Comparison of ENCODE assay signal across 9 cellular contexts in the genomic region with DNA sequence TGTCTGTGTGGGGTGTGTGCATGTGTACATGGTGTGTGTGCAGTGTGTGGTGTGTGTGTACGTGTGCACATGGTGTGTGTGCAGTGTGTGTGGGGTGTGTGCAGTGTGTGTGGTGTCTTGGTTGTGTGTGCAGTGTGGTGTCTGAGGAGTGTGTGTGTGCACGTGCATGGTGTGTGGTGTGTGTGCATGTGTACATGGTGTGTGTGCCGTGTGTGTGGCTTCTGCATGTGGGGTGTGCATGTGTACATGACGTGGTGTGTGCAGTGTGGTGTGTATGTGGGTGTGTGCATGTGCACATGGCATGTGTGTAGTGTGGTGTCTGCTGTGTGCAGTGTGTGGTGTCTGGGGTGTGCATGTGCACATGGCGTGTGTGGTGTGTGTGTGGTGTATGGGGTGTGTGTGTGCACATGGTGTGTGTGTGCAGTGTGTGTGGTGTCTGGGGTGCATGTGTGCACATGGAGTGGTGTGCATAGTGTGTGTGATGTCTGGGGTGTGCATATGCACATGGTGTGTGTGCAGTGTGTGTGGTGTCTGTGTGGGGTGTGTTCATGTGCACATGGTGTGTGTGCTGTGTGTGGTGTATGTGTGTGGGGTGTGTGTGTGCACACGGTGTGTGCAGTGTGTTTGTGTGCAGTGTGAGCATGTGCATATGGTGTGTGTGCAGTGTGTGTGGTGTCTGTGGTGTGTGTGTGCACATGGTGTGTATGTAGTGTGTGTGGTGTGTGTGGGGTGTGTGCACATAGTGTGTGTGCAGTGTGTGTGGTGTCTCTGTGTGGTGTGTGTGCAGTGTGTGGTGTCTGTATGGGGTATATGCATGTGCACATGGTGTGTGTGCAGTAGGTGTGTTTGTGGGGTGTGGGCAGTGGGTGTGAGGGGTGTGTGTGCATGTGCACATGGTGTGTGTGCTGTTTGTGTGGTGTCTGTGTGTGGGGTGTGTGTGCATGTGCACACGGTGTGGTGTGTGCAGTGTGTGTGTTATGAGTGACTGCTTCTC. TPM values are rescaled to one million over a fixed set of nuclear protein-coding genes. Genes with fewer than 3 reads are reported as not detected.
A peak's percentile ranks its signal among the peaks of the same experiment; 100 is the strongest.
DNase-seq lines count a peak whose midpoint lies in the region; TF ChIP-seq lines count a peak whose summit lies in the region.
"Had no signal": no experiment of that assay in that cellular context is flagged by ENCODE, and none has a peak within 500 bp of the region (broad histone marks: within the 10 kb centered on the region; RNA-seq: fewer than 3 reads in every experiment).

No MANE protein-coding gene starts in this region.

- H3K27me3 ChIP-seq in osteoblast (ENCODE audit: insufficient read depth, low read length) = no peaks in the 10 kb centered on the region

- H3K79me2 ChIP-seq in osteoblast (ENCODE audit: insufficient read depth, low read length) = no peaks in the 10 kb centered on the region

- no peak overlapping the region for H3K4me2 ChIP-seq in osteoblast (ENCODE audit: insufficient read depth, low read length)

- DNase-seq in D341Med (ENCODE audit: low spot score) (peak; percentile 48), HT1080 (ENCODE audit: low read depth) (peak; percentile 39), ecto neural progenitor cell (ENCODE audit: low spot score) (peak; percentile 71), osteoblast (ENCODE audit: insufficient read length, low spot score, missing footprints) (peak; percentile 50), NCI-H526 (lab: John Stamatoyannopoulos, UW) (no peak), anterior cingulate cortex (lab: John Stamatoyannopoulos, UW) (no peak), DMS53 (lab: John Stamatoyannopoulos, UW) (no peak), DMS114 treated with DMSO at 0.1 percent for 48 hours (lab: John Stamatoyannopoulos, UW; ENCODE audit: unreplicated experiment) (no peak)
- DNase-seq: activated CD4-positive, alpha-beta T cell treated with anti-CD3 and anti-CD28 coated beads for 4 hours had no signal

- no peaks in the 10 kb centered on the region for H3K36me3 ChIP-seq in osteoblast (ENCODE audit: insufficient read depth, low read length)

- no peak overlapping the region for H3K4me3 ChIP-seq in osteoblast (ENCODE audit: insufficient read depth, low read length)

- no peak for TF ChIP-seq CTCF in osteoblast (IDR thresholded peaks at IDR 0.05; ENCODE audit: extremely low read depth, low read depth, low read length)

- no peak overlapping the region for H2AFZ ChIP-seq in osteoblast (ENCODE audit: low read length)

- H4K20me1 ChIP-seq in osteoblast (ENCODE audit: insufficient read depth, low read length) = no peaks in the 10 kb centered on the region

- H3K4me1 ChIP-seq in osteoblast (ENCODE audit: insufficient read depth, low read length) = no peaks in the 10 kb centered on the region

- H3K27ac ChIP-seq in osteoblast (ENCODE audit: low read depth, low read length) = no peak overlapping the region

- H3K9me3 ChIP-seq in osteoblast (ENCODE audit: low read depth, low read length) = peaks cover 5% of the 10 kb centered on the region

RNA-seq across cellular contexts. Expression of a gene that starts 40.6 kb away (rescaled TPM):
- total RNA-seq in HT1080 (2014; rRNA removed; shearing (Covaris generic)) = 2.0 and 10.8 TPM in 2 replicates
- 14.2 and 27.3 TPM in 2 replicates for polyA plus RNA-seq in HT1080 (2015; cell fraction: cytosol; rRNA removed)
- 29.9 and 36.6 TPM in 2 replicates for polyA plus RNA-seq in HT1080 (2015; cell fraction: nucleus; rRNA removed)
- total RNA-seq in osteoblast = 5.9 and 7.2 TPM in 2 replicates

Comparison
In these comparisons a context has a peak if more than half of its experiments do, and no peak if none do; other contexts are left out.
1. DNase-seq: peak in D341Med (single experiment), HT1080 (single experiment), ecto neural progenitor cell (single experiment) and osteoblast (single experiment); none in NCI-H526 (0 of 2), anterior cingulate cortex (0 of 58), DMS53 (single experiment) and DMS114 treated with DMSO at 0.1 percent for 48 hours (single experiment).